8 cellular contexts compared by ENCODE assay signal in genomic region chr13:113002206-113002821, GRCh38.
DNase-seq lines count a peak whose midpoint lies in the region; ATAC-seq and TF ChIP-seq lines count a peak whose summit lies in the region.

No MANE protein-coding gene starts in this region.

- H3K36me3 Mint-ChIP-seq in activated naive CD8-positive, alpha-beta T cell treated with anti-CD3 and anti-CD28 coated beads, Interleukin-2, amount 50 U/mL, for 24 hours (ENCODE audit: low read depth): peaks cover 9% of the 10 kb centered on the region

- peaks cover 38% of the 10 kb centered on the region for H3K4me1 ChIP-seq in mucosa of stomach (ENCODE audit: control insufficient read depth, insufficient read depth, low read length)

- no peaks in the 10 kb centered on the region for H3K9me3 ChIP-seq in mucosa of stomach (ENCODE audit: control insufficient read depth, low read length)

- H3K27me3 Mint-ChIP-seq in activated naive CD8-positive, alpha-beta T cell treated with anti-CD3 and anti-CD28 coated beads, Interleukin-2, amount 50 U/mL, for 24 hours: peaks cover 3% of the 10 kb centered on the region

- no peaks in the 10 kb centered on the region for H3K36me3 ChIP-seq in mucosa of stomach (ENCODE audit: control insufficient read depth, insufficient read depth, low read length)

- peaks cover 4% of the 10 kb centered on the region for H3K9me3 Mint-ChIP-seq in activated naive CD8-positive, alpha-beta T cell treated with anti-CD3 and anti-CD28 coated beads, Interleukin-2, amount 50 U/mL, for 24 hours

- DNase-seq in D341Med (ENCODE audit: low spot score): peak; percentile 57
- peak; percentile 37 for DNase-seq in NCI-H128 (lab: John Stamatoyannopoulos, UW; ENCODE audit: unreplicated experiment)
- no peak for DNase-seq in astrocyte of the cerebellum (ENCODE audit: low read depth)
- no peak for DNase-seq in SIG-M5 (lab: John Stamatoyannopoulos, UW)
- no peak for DNase-seq in stimulated activated CD4-positive, alpha-beta T cell treated with anti-CD3 and anti-CD28 coated beads, Interleukin-4, amount 100 ng/mL, for 1 hour
- no peak for DNase-seq in SKM-1 treated with dmso at 0.1 percent for 144 hours (lab: John Stamatoyannopoulos, UW; ENCODE audit: unreplicated experiment)
- DNase-seq in activated naive CD8-positive, alpha-beta T cell treated with anti-CD3 and anti-CD28 coated beads, Interleukin-2, amount 50 U/mL, for 24 hours: no peak

- H3K9ac ChIP-seq in mucosa of stomach (ENCODE audit: low read length): peak overlapping the region; percentile 55

- ATAC-seq in activated naive CD8-positive, alpha-beta T cell treated with anti-CD3 and anti-CD28 coated beads, Interleukin-2, amount 50 U/mL, for 24 hours: no peak

- no peak overlapping the region for H3K27ac Mint-ChIP-seq in activated naive CD8-positive, alpha-beta T cell treated with anti-CD3 and anti-CD28 coated beads, Interleukin-2, amount 50 U/mL, for 24 hours

- H3K4me3 Mint-ChIP-seq in activated naive CD8-positive, alpha-beta T cell treated with anti-CD3 and anti-CD28 coated beads, Interleukin-2, amount 50 U/mL, for 24 hours: no peak overlapping the region

- in situ Hi-C loops in astrocyte of the cerebellum (cut with HindIII; ENCODE audit: low sequenced_read_pairs): no loop called here

- H3K27me3 ChIP-seq in mucosa of stomach (ENCODE audit: control insufficient read depth, insufficient read depth, low read length): peaks cover 3% of the 10 kb centered on the region

- H3K4me1 Mint-ChIP-seq in activated naive CD8-positive, alpha-beta T cell treated with anti-CD3 and anti-CD28 coated beads, Interleukin-2, amount 50 U/mL, for 24 hours: peaks cover 12% of the 10 kb centered on the region

- H3K4me3 ChIP-seq in astrocyte of the cerebellum (ENCODE audit: low read depth, low read length): no peak overlapping the region
- H3K4me3 ChIP-seq in mucosa of stomach (ENCODE audit: low read length): no peak overlapping the region

- peak; percentile 33 for TF ChIP-seq CTCF in astrocyte of the cerebellum (IDR thresholded peaks at IDR 0.05; ENCODE audit: low read depth, low read length, missing control alignments)

Comparison
In these comparisons a context has a peak if more than half of its experiments do, and no peak if none do; other contexts are left out.
1. DNase-seq: peak in D341Med (single experiment) and NCI-H128 (single experiment); none in astrocyte of the cerebellum (single experiment), SIG-M5 (single experiment), stimulated activated CD4-positive, alpha-beta T cell treated with anti-CD3 and anti-CD28 coated beads, Interleukin-4, amount 100 ng/mL, for 1 hour (single experiment), SKM-1 treated with dmso at 0.1 percent for 144 hours (single experiment) and activated naive CD8-positive, alpha-beta T cell treated with anti-CD3 and anti-CD28 coated beads, Interleukin-2, amount 50 U/mL, for 24 hours (single experiment).